ENCODE assay signal across 8 cellular contexts in the genomic region with DNA sequence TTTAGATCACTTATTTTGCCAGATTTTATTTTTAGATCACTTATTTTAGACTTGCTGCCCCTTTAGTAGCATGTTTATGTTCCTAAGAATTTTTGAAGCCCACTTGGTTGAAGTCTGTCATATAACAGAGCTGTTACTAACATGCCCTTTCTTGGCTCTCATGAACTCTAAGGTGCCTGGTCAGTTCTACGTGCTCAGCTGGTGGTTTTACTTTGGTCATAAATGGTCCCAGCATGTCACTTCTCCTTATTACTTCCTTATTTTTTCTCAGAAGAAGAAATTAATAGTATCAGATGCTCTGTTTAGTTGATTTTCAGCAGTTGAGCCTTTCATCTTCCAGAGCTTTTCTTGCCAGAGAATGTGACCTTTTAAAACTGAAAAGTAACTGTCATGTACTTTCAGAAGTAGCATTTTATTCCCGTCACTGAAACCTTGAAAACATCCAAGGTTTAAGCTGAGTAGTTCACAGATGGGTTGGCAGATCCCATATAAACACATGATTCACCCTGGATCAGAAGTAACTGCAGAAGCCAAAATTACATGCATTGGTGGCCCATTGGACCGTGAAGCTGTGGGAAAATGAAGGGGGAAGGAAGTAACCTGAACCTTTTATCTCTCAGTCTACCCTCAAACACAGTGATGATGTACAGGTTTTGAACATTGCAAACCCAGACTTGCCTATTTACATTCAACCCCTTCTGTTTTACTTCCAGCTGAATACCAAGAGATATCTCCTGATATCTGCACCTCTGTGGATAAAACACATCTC. TPM values are rescaled to one million over a fixed set of nuclear protein-coding genes. Genes with fewer than 3 reads are reported as not detected.
A peak's percentile ranks its signal among the peaks of the same experiment; 100 is the strongest.
DNase-seq lines count a peak whose midpoint lies in the region; ATAC-seq, FAIRE-seq and TF ChIP-seq lines count a peak whose summit lies in the region.

No MANE protein-coding gene starts in this region.

- peak overlapping the region; percentile 75 for H3K4me2 ChIP-seq in OCI-LY7 (ENCODE audit: low read length)

- TF ChIP-seq CTCF in OCI-LY7 (conservative IDR thresholded peaks at IDR 0.05; ENCODE audit: low read length) (no peak), progenitor cell of endocrine pancreas (IDR thresholded peaks at IDR 0.05; ENCODE audit: unreplicated experiment) (no peak)

- WGBS in right cardiac atrium = 41% methylated on average over 3 of the region's 3 CpGs

- H3K4me3 ChIP-seq in OCI-LY7 (ENCODE audit: low read depth, low read length, poor library complexity, severe bottlenecking) = peak overlapping the region; percentile 38
- no peak overlapping the region for H3K4me3 ChIP-seq in right cardiac atrium (ENCODE audit: low read length)

- H3K27me3 Mint-ChIP-seq in progenitor cell of endocrine pancreas = no peaks in the 10 kb centered on the region

- peak overlapping the region; percentile 54 for H3K27ac ChIP-seq in OCI-LY7 (ENCODE audit: low read depth, low read length, poor library complexity, severe bottlenecking)
- no peak overlapping the region for H3K27ac ChIP-seq in right cardiac atrium (ENCODE audit: low read length)

- H4K20me1 ChIP-seq in OCI-LY7 (ENCODE audit: insufficient read depth, low read length) = no peaks in the 10 kb centered on the region

- FAIRE-seq in H54 (lab: Jason Lieb, UNC) = peak; percentile 86

- no peaks in the 10 kb centered on the region for H3K27me3 ChIP-seq in right cardiac atrium (ENCODE audit: control insufficient read depth, insufficient read depth)

- ATAC-seq in right cardiac atrium = peak; percentile 50 to 55

- peak; percentile 46 for DNase-seq in GF-D8 (lab: John Stamatoyannopoulos, UW)
- DNase-seq in H54 (ENCODE audit: insufficient read length, low spot score) = peak; percentile 4
- DNase-seq in OCI-LY7 (ENCODE audit: low spot score) = peak; percentile 45
- no peak for DNase-seq in right cardiac atrium
- no peak for DNase-seq in NCI-H345 (lab: John Stamatoyannopoulos, UW)
- no peak for DNase-seq in NCI-H82 treated with DMSO at 0.1 percent for 48 hours (lab: John Stamatoyannopoulos, UW; ENCODE audit: unreplicated experiment)
- DNase-seq in SHP77 treated with DMSO at 0.1 percent for 48 hours (lab: John Stamatoyannopoulos, UW) = no peak
- no peak for DNase-seq in progenitor cell of endocrine pancreas (ENCODE audit: low spot score, unreplicated experiment)

- H2AFZ ChIP-seq in OCI-LY7 (ENCODE audit: low read length) = peak overlapping the region; percentile 69

- no peak overlapping the region for H3K27ac Mint-ChIP-seq in progenitor cell of endocrine pancreas

- H3K9me3 Mint-ChIP-seq in progenitor cell of endocrine pancreas (ENCODE audit: low read depth) = no peaks in the 10 kb centered on the region

- H3K36me3 Mint-ChIP-seq in progenitor cell of endocrine pancreas (ENCODE audit: insufficient read depth) = peaks cover 17% of the 10 kb centered on the region

- POLR2A ChIA-PET in OCI-LY7 (lab: Charles Lee) = interaction anchor here (0.5 to 4.5 kb wide), 8 partner anchors 10 to 967 kb away, joined by 3 to 19 read pairs (median 4); no protein-coding TSS in a partner anchor

- H3K4me1 ChIP-seq in OCI-LY7 (ENCODE audit: insufficient read depth, low read length, poor library complexity, severe bottlenecking) = peaks cover 21% of the 10 kb centered on the region
- H3K4me1 ChIP-seq in right cardiac atrium (ENCODE audit: control insufficient read depth, insufficient read depth, low read length) = peaks cover 2% of the 10 kb centered on the region

- TF ChIP-seq POLR2A in H54 (IDR thresholded peaks at IDR 0.05; ENCODE audit: low read depth, low read length) = no peak

- no peaks in the 10 kb centered on the region; the same call in 1 of the 2 replicates for H3K36me3 ChIP-seq in OCI-LY7 (ENCODE audit: insufficient read depth, low read length)

- intact Hi-C loops in OCI-LY7 (cut with micrococcal nuclease; ENCODE audit: unreplicated experiment) (loop anchor here (5.0 kb wide), 1 partner anchor 116 kb away; no protein-coding TSS in a partner anchor), right cardiac atrium (cut with DNase I) (no loop called here)

- no peaks in the 10 kb centered on the region for H3K9me2 ChIP-seq in OCI-LY7 (ENCODE audit: insufficient read depth, low read length)

- no peaks in the 10 kb centered on the region for H3K79me2 ChIP-seq in OCI-LY7 (ENCODE audit: insufficient read depth, low read depth, low read length)

- H3K4me3 Mint-ChIP-seq in progenitor cell of endocrine pancreas (ENCODE audit: low read depth) = no peak overlapping the region

- CTCF ChIA-PET in OCI-LY7 (lab: Charles Lee; ENCODE audit: unreplicated experiment) = no interaction called here

- H3K4me1 Mint-ChIP-seq in progenitor cell of endocrine pancreas (ENCODE audit: low read depth) = peaks cover 9% of the 10 kb centered on the region

- BruUV-seq in OCI-LY7 (replicated peaks; lab: Mats Ljungman, UMichigan) = no TSS peak

- H3K9me3 ChIP-seq in OCI-LY7 (ENCODE audit: low read length) = no peaks in the 10 kb centered on the region; the same call in 1 of the 2 replicates
- H3K9me3 ChIP-seq in right cardiac atrium (ENCODE audit: control insufficient read depth, low read length) = no peaks in the 10 kb centered on the region

RNA-seq across cellular contexts. Expression of a gene that starts 50.5 kb away (rescaled TPM):
- not detected in 2 replicates for total RNA-seq in OCI-LY7 (2014; rRNA removed; shearing (Covaris generic))
- total RNA-seq in OCI-LY7 (2022) (not detected in 2 replicates), right cardiac atrium (1 to 10 TPM in 2 of 4 donors, under 1 TPM in 2; 0.97 to 1.7 (median 1.1) TPM), progenitor cell of endocrine pancreas (0.72 and 0.80 TPM in 2 replicates)
- polyA plus RNA-seq in right cardiac atrium = 0.34 TPM

Comparison
In these comparisons a context has a peak if more than half of its experiments do, and no peak if none do; other contexts are left out.
1. DNase-seq: peak in GF-D8 (single experiment), H54 (single experiment) and OCI-LY7 (single experiment); none in right cardiac atrium (0 of 3), NCI-H345 (single experiment), NCI-H82 treated with DMSO at 0.1 percent for 48 hours (single experiment), SHP77 treated with DMSO at 0.1 percent for 48 hours (single experiment) and progenitor cell of endocrine pancreas (single experiment).